Comparison of ENCODE assay signal across 1 cellular context in the genomic region with DNA sequence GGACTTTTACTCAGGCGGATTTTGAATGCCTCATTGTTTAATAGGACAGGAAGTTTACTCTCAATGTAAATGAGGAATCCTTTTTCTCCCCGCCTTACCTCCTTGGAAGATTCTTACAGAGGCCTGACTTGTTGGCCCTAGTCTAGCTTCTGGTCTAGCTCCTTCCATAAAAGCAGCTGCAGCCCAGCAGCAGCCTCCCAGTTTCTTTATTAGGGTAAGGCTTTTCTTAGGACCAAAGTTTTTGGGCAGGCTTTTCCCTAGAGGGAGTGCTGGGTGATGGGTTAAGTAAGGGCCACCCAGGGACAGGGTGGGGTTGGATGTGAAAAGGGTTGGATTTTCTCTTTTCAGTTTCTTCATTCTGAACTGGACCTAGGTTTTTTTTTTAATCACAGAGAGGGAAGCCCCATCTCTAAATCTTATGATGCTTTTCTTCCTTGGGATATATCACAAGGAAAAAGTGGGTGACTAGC.
TF ChIP-seq lines count a peak whose summit lies in the region.

No MANE protein-coding gene starts in this region.

TF ChIP-seq in HEK293, 187 proteins besides CTCF, POLR2A, EP300 and RAD21 (continued from another document):
- TF ChIP-seq, protein P1, sequence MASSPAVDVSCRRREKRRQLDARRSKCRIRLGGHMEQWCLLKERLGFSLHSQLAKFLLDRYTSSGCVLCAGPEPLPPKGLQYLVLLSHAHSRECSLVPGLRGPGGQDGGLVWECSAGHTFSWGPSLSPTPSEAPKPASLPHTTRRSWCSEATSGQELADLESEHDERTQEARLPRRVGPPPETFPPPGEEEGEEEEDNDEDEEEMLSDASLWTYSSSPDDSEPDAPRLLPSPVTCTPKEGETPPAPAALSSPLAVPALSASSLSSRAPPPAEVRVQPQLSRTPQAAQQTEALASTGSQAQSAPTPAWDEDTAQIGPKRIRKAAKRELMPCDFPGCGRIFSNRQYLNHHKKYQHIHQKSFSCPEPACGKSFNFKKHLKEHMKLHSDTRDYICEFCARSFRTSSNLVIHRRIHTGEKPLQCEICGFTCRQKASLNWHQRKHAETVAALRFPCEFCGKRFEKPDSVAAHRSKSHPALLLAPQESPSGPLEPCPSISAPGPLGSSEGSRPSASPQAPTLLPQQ (tag by site-specific recombination; IDR thresholded peaks at IDR 0.05) = no peak
